1 cellular context compared by ENCODE assay signal in genomic region chr1:85283475-85284199, GRCh38.
A peak's percentile ranks its signal among the peaks of the same experiment; 100 is the strongest.
TF ChIP-seq lines count a peak whose summit lies in the region.

No MANE protein-coding gene starts in this region.

TF ChIP-seq in HepG2, 621 proteins besides CTCF, POLR2A, EP300 and RAD21 (continued from another document and continues in another):
- TF ChIP-seq HNF1B (CRISPR knock-in tag; IDR thresholded peaks at IDR 0.05) (no peak), ZNF792 (CRISPR knock-in tag; IDR thresholded peaks at IDR 0.05) (no peak), SATB2 (CRISPR knock-in tag; IDR thresholded peaks at IDR 0.05) (no peak), ZNF660 (CRISPR knock-in tag; IDR thresholded peaks at IDR 0.05; ENCODE audit: borderline replicate concordance, low read depth) (no peak), ZFX (CRISPR knock-in tag; IDR thresholded peaks at IDR 0.05; ENCODE audit: low read depth) (no peak), RERE (CRISPR knock-in tag; IDR thresholded peaks at IDR 0.05; ENCODE audit: low read depth) (no peak), NBN (conservative IDR thresholded peaks at IDR 0.05) (no peak), RARG (CRISPR knock-in tag; IDR thresholded peaks at IDR 0.05; ENCODE audit: low read depth) (no peak), ZNF580 (CRISPR knock-in tag; IDR thresholded peaks at IDR 0.05; ENCODE audit: borderline replicate concordance, low read depth) (no peak), KAT7 (CRISPR knock-in tag; IDR thresholded peaks at IDR 0.05; ENCODE audit: borderline replicate concordance) (no peak), CBFB (CRISPR knock-in tag; IDR thresholded peaks at IDR 0.05) (no peak), RBM39 (IDR thresholded peaks at IDR 0.05; ENCODE audit: low read depth, low read length, poor library complexity, severe bottlenecking) (peak; percentile 50), PBX2 (CRISPR knock-in tag; IDR thresholded peaks at IDR 0.05) (no peak), ZNF17 (CRISPR knock-in tag; IDR thresholded peaks at IDR 0.05) (no peak), REL (CRISPR knock-in tag; conservative IDR thresholded peaks at IDR 0.05) (no peak), ARID4A (CRISPR knock-in tag; IDR thresholded peaks at IDR 0.05; ENCODE audit: borderline replicate concordance) (peak; percentile 33; the same call in 1 of the 2 replicates), PAWR (CRISPR knock-in tag; IDR thresholded peaks at IDR 0.05; ENCODE audit: borderline replicate concordance) (no peak), SETDB1 (CRISPR knock-in tag; IDR thresholded peaks at IDR 0.05; ENCODE audit: borderline replicate concordance) (no peak), RFX3 (CRISPR knock-in tag; IDR thresholded peaks at IDR 0.05) (no peak), RNF219 (CRISPR knock-in tag; IDR thresholded peaks at IDR 0.05) (no peak), ZHX1 (CRISPR knock-in tag; IDR thresholded peaks at IDR 0.05; ENCODE audit: low read depth) (no peak), GTF3A (CRISPR knock-in tag; conservative IDR thresholded peaks at IDR 0.05) (no peak), ATF3 (CRISPR knock-in tag; IDR thresholded peaks at IDR 0.05) (no peak), PTBP1 (IDR thresholded peaks at IDR 0.05; ENCODE audit: low read depth, low read length, poor library complexity, severe bottlenecking) (no peak), ZNF646 (CRISPR knock-in tag; IDR thresholded peaks at IDR 0.05) (no peak), HIVEP1 (CRISPR knock-in tag; IDR thresholded peaks at IDR 0.05) (no peak), GATA4 (IDR thresholded peaks at IDR 0.05; ENCODE audit: borderline replicate concordance, low read depth) (no peak), ZNF263 (CRISPR knock-in tag; IDR thresholded peaks at IDR 0.05) (peak; percentile 73), ZNF773 (CRISPR knock-in tag; IDR thresholded peaks at IDR 0.05; ENCODE audit: borderline replicate concordance) (no peak), MBD4 (IDR thresholded peaks at IDR 0.05; ENCODE audit: borderline replicate concordance, low read length) (no peak), ZNF205 (CRISPR knock-in tag; IDR thresholded peaks at IDR 0.05) (no peak), POLR2AphosphoS5 (IDR thresholded peaks at IDR 0.05; ENCODE audit: low read depth, low read length) (peak; percentile 31; the same call in 1 of the 2 replicates)
